Comparison of ENCODE assay signal across 16 cellular contexts in genomic region chr16:81526199-81526598, GRCh38.
DNase-seq lines count a peak whose midpoint lies in the region; ATAC-seq, FAIRE-seq and TF ChIP-seq lines count a peak whose summit lies in the region.
"Had no signal": no experiment of that assay in that cellular context is flagged by ENCODE, and none has a peak within 500 bp of the region (broad histone marks: within the 10 kb centered on the region; RNA-seq: fewer than 3 reads in every experiment).

No MANE protein-coding gene starts in this region.

- no peak for ATAC-seq in activated CD8-positive, alpha-beta T cell treated with anti-CD3 and anti-CD28 coated beads for 36 hours
- ATAC-seq in activated CD8-positive, alpha-beta T cell treated with anti-CD3 and anti-CD28 coated beads, Interleukin-2, amount 10 ng/mL, durations not matched to agents 7 days and 5 days = no peak
- ATAC-seq in HepG2 (no peak), GM19324 (IDR thresholded peaks at IDR 0.05; ENCODE audit: low FRiP score, unreplicated experiment) (no peak), HG03159 (IDR thresholded peaks at IDR 0.05; ENCODE audit: unreplicated experiment) (no peak)
- ATAC-seq: GM12878 had no signal

- TF ChIP-seq POLR2A in HepG2 (IDR thresholded peaks at IDR 0.05; ENCODE audit: insufficient read depth in 1 of 2, low read depth in 2 of 2, low read length in 2 of 2) (no peak), transverse colon (IDR thresholded peaks at IDR 0.05) (no peak)

- H3K4me1 ChIP-seq in HepG2 (ENCODE audit: insufficient read depth, low read length) = peaks cover 70% of the 10 kb centered on the region
- peaks cover 0 to 19% (median 12%) of the 10 kb centered on the region in 4 donors for H3K4me1 ChIP-seq in transverse colon

- H3K27me3 Mint-ChIP-seq in activated CD8-positive, alpha-beta T cell treated with anti-CD3 and anti-CD28 coated beads for 36 hours = no peaks in the 10 kb centered on the region
- no peaks in the 10 kb centered on the region for H3K27me3 Mint-ChIP-seq in activated CD8-positive, alpha-beta T cell treated with anti-CD3 and anti-CD28 coated beads, Interleukin-2, amount 10 ng/mL, durations not matched to agents 7 days and 5 days (ENCODE audit: low read depth)

- POLR2A ChIA-PET in activated CD8-positive, alpha-beta T cell treated with anti-CD3 and anti-CD28 coated beads for 36 hours (lab: Charles Lee) = interaction anchor here (0.7 kb wide), 1 partner anchor 42 kb away, joined by 3 read pairs; no protein-coding TSS in a partner anchor
- POLR2A ChIA-PET in activated CD8-positive, alpha-beta T cell treated with anti-CD3 and anti-CD28 coated beads, Interleukin-2, amount 10 ng/mL, durations not matched to agents 7 days and 5 days (lab: Charles Lee) = no interaction called here
- POLR2A ChIA-PET in HepG2 (lab: Yijun Ruan, JAX) = interaction anchor here (0.9 to 1.6 kb wide), 4 partner anchors 8 to 70 kb away, joined by 3 to 6 read pairs (median 4); no protein-coding TSS in a partner anchor

- H3K9ac ChIP-seq in HepG2 (ENCODE audit: insufficient read depth, low read depth, low read length) = no peak overlapping the region

- H3K4me3 Mint-ChIP-seq in activated CD8-positive, alpha-beta T cell treated with anti-CD3 and anti-CD28 coated beads for 36 hours = no peak overlapping the region
- H3K4me3 Mint-ChIP-seq in activated CD8-positive, alpha-beta T cell treated with anti-CD3 and anti-CD28 coated beads, Interleukin-2, amount 10 ng/mL, durations not matched to agents 7 days and 5 days = no peak overlapping the region

- CTCF ChIA-PET in activated CD8-positive, alpha-beta T cell treated with anti-CD3 and anti-CD28 coated beads for 36 hours (lab: Charles Lee) = interaction anchor here (0.8 to 1.0 kb wide), 3 partner anchors 13 to 96 kb away, joined by 3 to 4 read pairs (median 3); no protein-coding TSS in a partner anchor
- CTCF ChIA-PET in activated CD8-positive, alpha-beta T cell treated with anti-CD3 and anti-CD28 coated beads, Interleukin-2, amount 10 ng/mL, durations not matched to agents 7 days and 5 days (lab: Charles Lee) = interaction anchor here (1.1 to 1.4 kb wide), 3 partner anchors 19 to 122 kb away, joined by 3 to 4 read pairs (median 4); no protein-coding TSS in a partner anchor
- CTCF ChIA-PET in HepG2 (lab: Yijun Ruan, JAX; ENCODE audit: low intra/inter-chr PET ratio, low total read pairs) = no interaction called here

- 91% methylated on average over 4 of the region's 4 CpGs for WGBS in HepG2 (ENCODE audit: low lambda C conversion rate)
- 70 to 80% methylated on average over 4 of the region's 4 CpGs for WGBS in transverse colon (ENCODE audit: low coverage in 1 of 2), 2 donors

- H3K9me3 Mint-ChIP-seq in activated CD8-positive, alpha-beta T cell treated with anti-CD3 and anti-CD28 coated beads for 36 hours = no peaks in the 10 kb centered on the region
- no peaks in the 10 kb centered on the region for H3K9me3 Mint-ChIP-seq in activated CD8-positive, alpha-beta T cell treated with anti-CD3 and anti-CD28 coated beads, Interleukin-2, amount 10 ng/mL, durations not matched to agents 7 days and 5 days (ENCODE audit: insufficient read depth)

- TF ChIP-seq CTCF in activated CD8-positive, alpha-beta T cell treated with anti-CD3 and anti-CD28 coated beads for 36 hours (IDR thresholded peaks at IDR 0.05) = no peak
- no peak for TF ChIP-seq CTCF in bronchial epithelial cell (IDR thresholded peaks at IDR 0.05; ENCODE audit: insufficient read depth, low read length, severe bottlenecking)
- no peak for TF ChIP-seq CTCF in HepG2 (CRISPR knock-in tag; IDR thresholded peaks at IDR 0.05)
- TF ChIP-seq CTCF in transverse colon (IDR thresholded peaks at IDR 0.05) = no peak

- no peak overlapping the region for H3K4me2 ChIP-seq in HepG2 (ENCODE audit: low read depth, low read length)

- DNase-seq in activated CD8-positive, alpha-beta T cell treated with anti-CD3 and anti-CD28 coated beads for 36 hours = no peak
- DNase-seq in activated CD8-positive, alpha-beta T cell treated with anti-CD3 and anti-CD28 coated beads, Interleukin-2, amount 10 ng/mL, durations not matched to agents 7 days and 5 days = no peak
- DNase-seq in bronchial epithelial cell (ENCODE audit: low read depth) = peak; percentile 79
- DNase-seq in HepG2 (ENCODE audit: low spot score) = no peak
- no peak for DNase-seq in transverse colon
- DNase-seq in activated CD4-positive, alpha-beta T cell treated with anti-CD3 and anti-CD28 coated beads, Interleukin-2, amount 50 U/mL, for 48 hours = no peak
- DNase-seq: foreskin fibroblast; mesendoderm; nucleus accumbens; small intestine; stimulated activated naive CD4-positive, alpha-beta T cell; SW 1271 had no signal

- H3K79me2 ChIP-seq in HepG2 (ENCODE audit: insufficient read depth, low read length) = peaks cover 97% of the 10 kb centered on the region

- TF ChIP-seq EP300 in HepG2 (IDR thresholded peaks at IDR 0.05; ENCODE audit: low read depth in 2 of 2, low read length in 2 of 2) (no peak), HepG2 (CRISPR knock-in tag; IDR thresholded peaks at IDR 0.05; ENCODE audit: borderline replicate concordance) (no peak), transverse colon (IDR thresholded peaks at IDR 0.05; ENCODE audit: low read depth) (no peak)

- H3K4me3 ChIP-seq in bronchial epithelial cell (ENCODE audit: low read depth, low read length) = no peak overlapping the region
- H3K4me3 ChIP-seq in HepG2 (replicated peaks in 1 of 3; ENCODE audit: insufficient read depth in 1 of 3, low read depth in 2 of 3, low read length in 3 of 3) = no peak overlapping the region
- H3K4me3 ChIP-seq in transverse colon = no peak overlapping the region
- H3K4me3 ChIP-seq: GM12878 had no signal

- H3K36me3 Mint-ChIP-seq in activated CD8-positive, alpha-beta T cell treated with anti-CD3 and anti-CD28 coated beads for 36 hours (ENCODE audit: low read depth) = peaks cover 5% of the 10 kb centered on the region
- H3K36me3 Mint-ChIP-seq in activated CD8-positive, alpha-beta T cell treated with anti-CD3 and anti-CD28 coated beads, Interleukin-2, amount 10 ng/mL, durations not matched to agents 7 days and 5 days (ENCODE audit: low read depth) = peaks cover 43% of the 10 kb centered on the region

- peaks cover 86% of the 10 kb centered on the region for H4K20me1 ChIP-seq in HepG2 (ENCODE audit: insufficient read depth, low read length)

- H3K27ac Mint-ChIP-seq in activated CD8-positive, alpha-beta T cell treated with anti-CD3 and anti-CD28 coated beads for 36 hours = peak overlapping the region; percentile 9
- no peak overlapping the region for H3K27ac Mint-ChIP-seq in activated CD8-positive, alpha-beta T cell treated with anti-CD3 and anti-CD28 coated beads, Interleukin-2, amount 10 ng/mL, durations not matched to agents 7 days and 5 days

- no peak overlapping the region for H2AFZ ChIP-seq in HepG2 (ENCODE audit: low read length)

- peaks cover 2% of the 10 kb centered on the region for H3K36me3 ChIP-seq in bronchial epithelial cell (ENCODE audit: control insufficient read depth, insufficient read depth, low read length)
- peaks cover 1 to 29% of the 10 kb centered on the region in 2 experiments; a peak in 3 of 5 replicates for H3K36me3 ChIP-seq in HepG2 (replicated peaks in 1 of 2; ENCODE audit: control insufficient read depth in 1 of 2, insufficient read depth in 2 of 2, low read length in 2 of 2)
- no peaks in the 10 kb centered on the region for H3K36me3 ChIP-seq in transverse colon

- no peak for TF ChIP-seq RAD21 in HepG2 (CRISPR knock-in tag; IDR thresholded peaks at IDR 0.05)

- no TSS peak for BruUV-seq in HepG2 (replicated peaks; lab: Mats Ljungman, UMichigan)

- in situ Hi-C loops in HepG2 (cut with HindIII; ENCODE audit: extremely low pct_ligation_motif_present, low pct_unique_long_range_greater_than_20kb) (no loop called here), transverse colon (cut with MboI; ENCODE audit: low pct_ligation_motif_present in 1 of 4, low pct_unique_long_range_greater_than_20kb in 1 of 4, low sequenced_read_pairs in 3 of 4) (no loop called here)

- no peaks in the 10 kb centered on the region for H3K27me3 ChIP-seq in bronchial epithelial cell (ENCODE audit: control insufficient read depth, insufficient read depth, low read length)
- H3K27me3 ChIP-seq in HepG2 (ENCODE audit: control insufficient read depth in 1 of 2, insufficient read depth in 2 of 2, low read length in 2 of 2) = no peaks in the 10 kb centered on the region
- no peaks in the 10 kb centered on the region for H3K27me3 ChIP-seq in transverse colon

- H3K27ac ChIP-seq in HepG2 (ENCODE audit: extremely low read length, insufficient read depth, low read length) (no peak overlapping the region), transverse colon (peak overlapping the region; percentile 29 to 56 (median 38))
- H3K27ac ChIP-seq: 22Rv1 had no signal

- peaks cover 65% of the 10 kb centered on the region for H3K4me1 Mint-ChIP-seq in activated CD8-positive, alpha-beta T cell treated with anti-CD3 and anti-CD28 coated beads for 36 hours (ENCODE audit: low read depth)
- peaks cover 83% of the 10 kb centered on the region for H3K4me1 Mint-ChIP-seq in activated CD8-positive, alpha-beta T cell treated with anti-CD3 and anti-CD28 coated beads, Interleukin-2, amount 10 ng/mL, durations not matched to agents 7 days and 5 days (ENCODE audit: low read depth)

- FAIRE-seq in bronchial epithelial cell (lab: Jason Lieb, UNC) (no peak), HepG2 (lab: Jason Lieb, UNC) (no peak)
- FAIRE-seq: GM12878, small intestine had no signal

- H3K9me3 ChIP-seq in HepG2 (ENCODE audit: low read length) (no peaks in the 10 kb centered on the region), transverse colon (no peaks in the 10 kb centered on the region)

- intact Hi-C loops in activated CD8-positive, alpha-beta T cell treated with anti-CD3 and anti-CD28 coated beads for 36 hours (cut with micrococcal nuclease) = no loop called here
- intact Hi-C loops in HepG2 (cut with micrococcal nuclease; ENCODE audit: unreplicated experiment) = no loop called here
- intact Hi-C loops in transverse colon (cut with DNase I; ENCODE audit: low total_unique reads) = no loop called here

TF ChIP-seq in HepG2, 621 proteins besides CTCF, POLR2A, EP300 and RAD21 (continues in another document):
- no peak for TF ChIP-seq ZNF614 (CRISPR knock-in tag; IDR thresholded peaks at IDR 0.05; ENCODE audit: borderline replicate concordance)
- TF ChIP-seq ZBTB20 (CRISPR knock-in tag; IDR thresholded peaks at IDR 0.05; ENCODE audit: borderline replicate concordance, low read depth) = no peak
- no peak for TF ChIP-seq NCOR1 (IDR thresholded peaks at IDR 0.05; ENCODE audit: borderline replicate concordance, low read length)
- peak; percentile 89 for TF ChIP-seq BCL6 (CRISPR knock-in tag; IDR thresholded peaks at IDR 0.05)
- no peak for TF ChIP-seq PCBP2 (optimal IDR thresholded peaks at IDR 0.05; ENCODE audit: low read depth, low read length, poor library complexity, severe bottlenecking)
- TF ChIP-seq MAZ (IDR thresholded peaks at IDR 0.05; ENCODE audit: borderline replicate concordance, low read depth, low read length) = no peak
- TF ChIP-seq MAZ (CRISPR knock-in tag; IDR thresholded peaks at IDR 0.05; ENCODE audit: low read depth) = no peak
- no peak for TF ChIP-seq MEF2D (CRISPR knock-in tag; IDR thresholded peaks at IDR 0.05)
